29 cellular contexts compared by ENCODE assay signal in the genomic region with DNA sequence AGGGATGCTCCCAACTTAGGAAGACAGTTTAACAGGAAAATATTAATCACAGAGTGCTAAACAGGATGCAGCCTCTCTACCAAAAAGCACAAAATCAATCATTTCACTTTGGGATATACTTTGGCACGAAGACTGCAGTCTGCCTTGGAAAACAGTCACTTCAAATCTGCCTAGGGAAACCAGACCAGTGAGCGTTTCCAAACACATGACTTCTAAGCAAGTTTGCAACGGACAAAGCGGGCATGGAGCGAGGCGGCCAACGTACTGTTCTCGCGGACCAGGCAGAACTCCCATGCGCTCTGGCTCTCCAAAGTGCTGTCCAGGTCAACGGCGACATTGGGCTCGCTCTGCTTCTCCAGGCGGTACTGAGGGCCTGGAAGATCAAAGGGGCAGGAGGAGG.
DNase-seq lines count a peak whose midpoint lies in the region; ATAC-seq and TF ChIP-seq lines count a peak whose summit lies in the region.
"Had no signal": no experiment of that assay in that cellular context is flagged by ENCODE, and none has a peak within 500 bp of the region (broad histone marks: within the 10 kb centered on the region; RNA-seq: fewer than 3 reads in every experiment).

No MANE protein-coding gene starts in this region.

- peaks cover 42% of the 10 kb centered on the region for H3K4me1 Mint-ChIP-seq in nephron
- peaks cover 0 to 8% of the 10 kb centered on the region in 2 donors for H3K4me1 Mint-ChIP-seq in natural killer cell treated with Interleukin-12 subunit alpha and Interleukin-12 subunit beta and Interleukin-15 and Interleukin-18, amount 100 ng/mL, for 72 hours (ENCODE audit: low read depth in 2 of 2)
- H3K4me1 Mint-ChIP-seq: activated naive CD4-positive, alpha-beta T cell treated with anti-CD3 and anti-CD28 coated beads, Interleukin-2, amount 50 U/mL, for 24 hours had no signal

- H3K4me1 ChIP-seq in right atrium auricular region = peaks cover 0 to 8% of the 10 kb centered on the region in 2 donors
- H3K4me1 ChIP-seq in left ventricle myocardium inferior = peaks cover 48% of the 10 kb centered on the region
- H3K4me1 ChIP-seq: ascending aorta, prostate gland, tibial nerve had no signal

- H3K4me3 ChIP-seq in right atrium auricular region = no peak overlapping the region
- H3K4me3 ChIP-seq in left ventricle myocardium inferior = no peak overlapping the region
- H3K4me3 ChIP-seq: ascending aorta, prostate gland, smooth muscle cell, tibial nerve had no signal

- H3K27ac ChIP-seq in right atrium auricular region (no peak overlapping the region), left ventricle myocardium inferior (replicated peaks) (peak overlapping the region; percentile 72)
- H3K27ac ChIP-seq: ascending aorta, neutrophil, tibial nerve had no signal

- DNase-seq in Right ventricle myocardium superior (peak; percentile 53), right atrium auricular region (ENCODE audit: low spot score) (no peak), left ventricle myocardium inferior (peak; percentile 35), NCI-H187 treated with DMSO at 0.1 percent for 48 hours (lab: John Stamatoyannopoulos, UW) (no peak)
- no peak for DNase-seq in natural killer cell treated with Interleukin-12 subunit alpha and Interleukin-12 subunit beta and Interleukin-15 and Interleukin-18, amount 100 ng/mL, for 72 hours (ENCODE audit: low spot score)
- no peak for DNase-seq in stimulated activated naive CD4-positive, alpha-beta T cell treated with Interleukin-2 at 50 U/mL for 16 hours (lab: John Stamatoyannopoulos, UW)
- DNase-seq: 8988T; activated CD4-positive, alpha-beta T cell treated with anti-CD3 and anti-CD28 coated beads for 1 hour; activated CD8-positive, alpha-beta memory T cell treated with anti-CD3 and anti-CD28 coated beads for 24 hours; activated T-cell treated with anti-CD3 and anti-CD28 coated beads, Interleukin-2, amount 50 U/mL, for 24 hours; BE2C; DMS79; erythroblast; Kasumi-1; left cardiac atrium; NCI-H1930; NCI-H2227 treated with DMSO at 0.1 percent for 48 hours; NCI-H82; SHP77 treated with DMSO at 0.1 percent for 48 hours; stimulated activated CD4-positive, alpha-beta T cell treated with anti-CD3 and anti-CD28 coated beads, Interleukin-2, amount 100 ng/mL, for 48 hours; stimulated activated naive CD4-positive, alpha-beta T cell had no signal

- peak overlapping the region; percentile 32 to 35 (median 35) for H3K4me3 Mint-ChIP-seq in nephron
- H3K4me3 Mint-ChIP-seq in natural killer cell treated with Interleukin-12 subunit alpha and Interleukin-12 subunit beta and Interleukin-15 and Interleukin-18, amount 100 ng/mL, for 72 hours = no peak overlapping the region
- H3K4me3 Mint-ChIP-seq: activated naive CD4-positive, alpha-beta T cell treated with anti-CD3 and anti-CD28 coated beads, Interleukin-2, amount 50 U/mL, for 24 hours; activated T-cell treated with anti-CD3 and anti-CD28 coated beads, Interleukin-2, amount 50 U/mL, for 24 hours had no signal

- no peak for TF ChIP-seq CTCF in right atrium auricular region (IDR thresholded peaks at IDR 0.05)
- TF ChIP-seq CTCF in left ventricle myocardium inferior (IDR thresholded peaks at IDR 0.05; ENCODE audit: borderline replicate concordance) = no peak
- TF ChIP-seq CTCF in nephron (IDR thresholded peaks at IDR 0.05; ENCODE audit: unreplicated experiment in 3 of 3) = no peak

- intact Hi-C loops in Right ventricle myocardium superior (cut with DNase I) = no loop called here
- intact Hi-C loops in left ventricle myocardium inferior (cut with micrococcal nuclease) = no loop called here

- peak overlapping the region; percentile 96 to 98 (median 97) for H3K27ac Mint-ChIP-seq in nephron
- no peak overlapping the region for H3K27ac Mint-ChIP-seq in natural killer cell treated with Interleukin-12 subunit alpha and Interleukin-12 subunit beta and Interleukin-15 and Interleukin-18, amount 100 ng/mL, for 72 hours
- H3K27ac Mint-ChIP-seq: activated naive CD4-positive, alpha-beta T cell treated with anti-CD3 and anti-CD28 coated beads, Interleukin-2, amount 50 U/mL, for 24 hours; activated T-cell treated with anti-CD3 and anti-CD28 coated beads, Interleukin-2, amount 50 U/mL, for 24 hours had no signal

- H3K27me3 Mint-ChIP-seq in nephron (ENCODE audit: low read depth) = no peaks in the 10 kb centered on the region
- no peaks in the 10 kb centered on the region for H3K27me3 Mint-ChIP-seq in natural killer cell treated with Interleukin-12 subunit alpha and Interleukin-12 subunit beta and Interleukin-15 and Interleukin-18, amount 100 ng/mL, for 72 hours
- H3K27me3 Mint-ChIP-seq: activated naive CD4-positive, alpha-beta T cell treated with anti-CD3 and anti-CD28 coated beads, Interleukin-2, amount 50 U/mL, for 24 hours; activated T-cell treated with anti-CD3 and anti-CD28 coated beads, Interleukin-2, amount 50 U/mL, for 24 hours had no signal

- H3K36me3 ChIP-seq in right atrium auricular region (no peaks in the 10 kb centered on the region), left ventricle myocardium inferior (peaks cover 5% of the 10 kb centered on the region)
- H3K36me3 ChIP-seq: ascending aorta, BE2C, prostate gland had no signal

- no peaks in the 10 kb centered on the region for H3K9me3 ChIP-seq in right atrium auricular region
- H3K9me3 ChIP-seq in left ventricle myocardium inferior (replicated peaks) = peaks cover 5% of the 10 kb centered on the region
- H3K9me3 ChIP-seq: ascending aorta, BE2C, neutrophil, prostate gland had no signal

- no peaks in the 10 kb centered on the region for H3K9me3 Mint-ChIP-seq in nephron
- no peaks in the 10 kb centered on the region for H3K9me3 Mint-ChIP-seq in natural killer cell treated with Interleukin-12 subunit alpha and Interleukin-12 subunit beta and Interleukin-15 and Interleukin-18, amount 100 ng/mL, for 72 hours
- H3K9me3 Mint-ChIP-seq: activated naive CD4-positive, alpha-beta T cell treated with anti-CD3 and anti-CD28 coated beads, Interleukin-2, amount 50 U/mL, for 24 hours; activated T-cell treated with anti-CD3 and anti-CD28 coated beads, Interleukin-2, amount 50 U/mL, for 24 hours had no signal

- H3K27me3 ChIP-seq in right atrium auricular region (no peaks in the 10 kb centered on the region), left ventricle myocardium inferior (ENCODE audit: low read depth) (no peaks in the 10 kb centered on the region)
- H3K27me3 ChIP-seq: ascending aorta, BE2C, neutrophil, tibial nerve had no signal

- H3K36me3 Mint-ChIP-seq in nephron (ENCODE audit: low read depth) = peaks cover 15% of the 10 kb centered on the region
- H3K36me3 Mint-ChIP-seq in natural killer cell treated with Interleukin-12 subunit alpha and Interleukin-12 subunit beta and Interleukin-15 and Interleukin-18, amount 100 ng/mL, for 72 hours = peaks cover 6% of the 10 kb centered on the region

- ATAC-seq in Right ventricle myocardium superior (ENCODE audit: poor library complexity) (peak; percentile 53), esophagus mucosa (no peak)
- no peak for ATAC-seq in natural killer cell treated with Interleukin-12 subunit alpha and Interleukin-12 subunit beta and Interleukin-15 and Interleukin-18, amount 100 ng/mL, for 72 hours

Comparison
In these comparisons a context has a peak if more than half of its experiments do, and no peak if none do; other contexts are left out.
1. DNase-seq: peak in Right ventricle myocardium superior (single experiment) and left ventricle myocardium inferior (single experiment); none in right atrium auricular region (single experiment), natural killer cell treated with Interleukin-12 subunit alpha and Interleukin-12 subunit beta and Interleukin-15 and Interleukin-18, amount 100 ng/mL, for 72 hours (single experiment), NCI-H187 treated with DMSO at 0.1 percent for 48 hours (single experiment) and stimulated activated naive CD4-positive, alpha-beta T cell treated with Interleukin-2 at 50 U/mL for 16 hours (single experiment).
2. H3K27ac Mint-ChIP-seq: peak in nephron (3 of 3); none in natural killer cell treated with Interleukin-12 subunit alpha and Interleukin-12 subunit beta and Interleukin-15 and Interleukin-18, amount 100 ng/mL, for 72 hours (0 of 2).